Comparison of ENCODE assay signal across 20 cellular contexts in the genomic region with DNA sequence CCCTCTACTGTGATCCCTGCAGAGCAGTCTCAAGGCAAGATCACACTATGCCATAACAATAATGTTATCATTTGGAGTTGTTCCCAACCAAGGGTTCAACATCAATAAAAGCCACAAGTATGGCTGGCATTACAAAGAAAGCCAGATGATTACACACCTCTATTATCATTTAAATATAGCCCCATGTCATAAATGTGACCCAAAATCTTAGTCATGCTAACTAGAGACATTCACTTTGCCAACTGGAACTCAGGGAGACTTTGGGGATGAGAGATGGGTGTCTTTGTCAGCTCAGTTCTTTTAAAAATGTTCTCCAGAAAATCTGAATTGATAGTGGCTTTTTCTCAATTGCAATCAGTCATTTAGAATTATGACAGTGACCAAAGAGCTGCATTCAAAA.
"Had no signal": no experiment of that assay in that cellular context is flagged by ENCODE, and none has a peak within 500 bp of the region (broad histone marks: within the 10 kb centered on the region; RNA-seq: fewer than 3 reads in every experiment).

No MANE protein-coding gene starts in this region.

- H3K27ac ChIP-seq: epithelial cell of prostate, heart left ventricle, tibial artery had no signal

- H3K27ac Mint-ChIP-seq: activated CD4-positive, alpha-beta T cell treated with anti-CD3 and anti-CD28 coated beads, Interleukin-2, amount 10 ng/mL, durations not matched to agents 7 days and 5 days; activated T-helper 1 cell treated with anti-CD3 and anti-CD28 coated beads, Interleukin-12 subunit alpha, Interleukin-12 subunit beta, Interleukin-2, Interleukin-4 antibody, amounts not matched to agents 30 ng/mL and 10 ng/mL and 1 ng/mL, durations not matched to agents 14 hours and 24 hours and 36 hours; dendritic cell treated with granulocyte-macrophage colony-stimulating factor and Interleukin-4, amounts not matched to agents 40 ng/mL and 50 ng/mL, for 4 days; stimulated activated memory B cell treated with anti-CD40 and anti-IgM and Interleukin-4, amounts not matched to agents 10 μg/mL and 1 μg/mL and 100 μg/mL, for 72 hours had no signal

- H3K27me3 ChIP-seq: heart left ventricle, tibial artery had no signal

- H3K4me3 Mint-ChIP-seq: activated CD4-positive, alpha-beta T cell treated with anti-CD3 and anti-CD28 coated beads, Interleukin-2, amount 10 ng/mL, durations not matched to agents 7 days and 5 days; activated T-helper 1 cell treated with anti-CD3 and anti-CD28 coated beads, Interleukin-12 subunit alpha, Interleukin-12 subunit beta, Interleukin-2, Interleukin-4 antibody, amounts not matched to agents 30 ng/mL and 10 ng/mL and 1 ng/mL, durations not matched to agents 14 hours and 24 hours and 36 hours; dendritic cell treated with granulocyte-macrophage colony-stimulating factor and Interleukin-4, amounts not matched to agents 40 ng/mL and 50 ng/mL, for 4 days; stimulated activated memory B cell treated with anti-CD40 and anti-IgM and Interleukin-4, amounts not matched to agents 10 μg/mL and 1 μg/mL and 100 μg/mL, for 72 hours had no signal

- ATAC-seq: heart left ventricle; left cardiac atrium; naive thymus-derived CD8-positive, alpha-beta T cell; stimulated activated memory B cell treated with anti-CD40 and anti-IgM and Interleukin-4, amounts not matched to agents 10 μg/mL and 1 μg/mL and 100 μg/mL, for 72 hours had no signal

- H3K4me3 ChIP-seq: heart left ventricle, tibial artery had no signal

- H3K9me3 ChIP-seq: heart left ventricle, tibial artery had no signal

- H3K4me1 ChIP-seq: tibial artery had no signal

- H3K27me3 Mint-ChIP-seq: activated CD4-positive, alpha-beta T cell treated with anti-CD3 and anti-CD28 coated beads, Interleukin-2, amount 10 ng/mL, durations not matched to agents 7 days and 5 days; dendritic cell treated with granulocyte-macrophage colony-stimulating factor and Interleukin-4, amounts not matched to agents 40 ng/mL and 50 ng/mL, for 4 days; naive thymus-derived CD8-positive, alpha-beta T cell; stimulated activated memory B cell treated with anti-CD40 and anti-IgM and Interleukin-4, amounts not matched to agents 10 μg/mL and 1 μg/mL and 100 μg/mL, for 72 hours had no signal

- H3K36me3 ChIP-seq: heart left ventricle had no signal

- FAIRE-seq: TTC549, urothelium cell line had no signal

- DNase-seq: activated CD4-positive, alpha-beta T cell treated with anti-CD3 and anti-CD28 coated beads, Interleukin-2, amount 10 ng/mL, durations not matched to agents 7 days and 5 days; activated CD8-positive, alpha-beta memory T cell treated with anti-CD3 and anti-CD28 coated beads for 24 hours; activated naive CD4-positive, alpha-beta T cell treated with Interleukin-2 at 50 U/mL for 16 hours; anterior cingulate cortex; cerebellar nuclear complex; effector memory CD4-positive, alpha-beta T cell; foreskin melanocyte; heart left ventricle; left cardiac atrium; mammary epithelial cell; naive thymus-derived CD8-positive, alpha-beta T cell; retina; stimulated activated CD4-positive, alpha-beta T cell treated with anti-CD3 and anti-CD28 coated beads, Interleukin-2, amount 100 ng/mL, for 48 hours; tibial artery had no signal

- H3K36me3 Mint-ChIP-seq: stimulated activated memory B cell treated with anti-CD40 and anti-IgM and Interleukin-4, amounts not matched to agents 10 μg/mL and 1 μg/mL and 100 μg/mL, for 72 hours had no signal
